Comparison of ENCODE assay signal across 20 cellular contexts in the genomic region with DNA sequence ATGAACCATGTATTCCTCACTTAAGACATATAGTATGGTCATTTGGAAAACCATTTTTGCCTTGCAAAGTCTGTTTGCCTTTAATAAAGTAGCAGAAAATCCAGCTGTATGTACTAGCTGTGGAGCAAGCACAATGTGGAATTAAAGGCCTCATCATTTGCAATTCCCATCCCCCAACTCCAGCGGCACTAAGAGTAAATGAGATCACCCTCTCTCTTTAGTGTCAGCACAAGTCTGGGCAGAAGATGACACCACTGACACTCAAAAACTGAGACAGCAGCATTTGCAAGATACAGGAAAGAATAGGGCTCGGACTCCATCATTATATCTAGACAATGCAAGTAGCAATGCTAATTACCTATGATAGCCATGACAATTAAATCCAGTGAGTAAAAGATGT.
"Had no signal": no experiment of that assay in that cellular context is flagged by ENCODE, and none has a peak within 500 bp of the region (broad histone marks: within the 10 kb centered on the region; RNA-seq: fewer than 3 reads in every experiment).

No MANE protein-coding gene starts in this region.

- H3K4me1 ChIP-seq: sigmoid colon had no signal

- DNase-seq: activated CD4-positive, alpha-beta T cell treated with anti-CD3 and anti-CD28 coated beads for 36 hours; activated CD4-positive, alpha-beta T cell treated with anti-CD3 and anti-CD28 coated beads, Interleukin-2, amount 50 U/mL, for 48 hours; activated effector memory CD4-positive, alpha-beta T cell treated with Interleukin-2 at 50 U/mL for 16 hours; activated naive CD4-positive, alpha-beta T cell treated with anti-CD3 and anti-CD28 coated beads for 36 hours; activated naive CD8-positive, alpha-beta T cell treated with anti-CD3 and anti-CD28 coated beads, Interleukin-2, amount 10 ng/mL, durations not matched to agents 7 days and 5 days; activated T-cell treated with anti-CD3 and anti-CD28 coated beads, Interleukin-2, amount 50 U/mL, for 48 hours; amniotic stem cell; foreskin fibroblast; lower lobe of right lung; naive thymus-derived CD8-positive, alpha-beta T cell; posterior cingulate gyrus; sigmoid colon; stimulated activated CD4-positive, alpha-beta T cell treated with anti-CD3 and anti-CD28 coated beads, Interleukin-2, amount 100 ng/mL, for 48 hours; stimulated activated CD8-positive, alpha-beta memory T cell treated with anti-CD3 and anti-CD28 coated beads, Interleukin-4, amount 100 ng/mL, for 48 hours; stimulated activated naive B cell treated with anti-CD40 and anti-IgM and Interleukin-4, amounts not matched to agents 10 μg/mL and 1 μg/mL and 100 μg/mL, for 72 hours; T-helper 9 cell; upper lobe of left lung had no signal

- ATAC-seq: activated CD4-positive, alpha-beta T cell treated with anti-CD3 and anti-CD28 coated beads for 36 hours; lower lobe of right lung; naive thymus-derived CD8-positive, alpha-beta T cell; stimulated activated naive B cell treated with anti-CD40 and anti-IgM and Interleukin-4, amounts not matched to agents 10 μg/mL and 1 μg/mL and 100 μg/mL, for 72 hours; WTC11 had no signal

- H3K4me3 ChIP-seq: cardiac muscle cell, lower lobe of right lung, neural progenitor cell, sigmoid colon, upper lobe of left lung had no signal

- H3K27ac ChIP-seq: cardiac muscle cell, lower lobe of right lung, neural progenitor cell, sigmoid colon, upper lobe of left lung had no signal

- H3K36me3 ChIP-seq: cardiac muscle cell, lower lobe of right lung, neural progenitor cell, sigmoid colon, upper lobe of left lung had no signal

- H3K9me3 ChIP-seq: lower lobe of right lung, sigmoid colon, upper lobe of left lung had no signal

- H3K27me3 ChIP-seq: cardiac muscle cell, upper lobe of left lung had no signal
